10 cellular contexts compared by ENCODE assay signal in genomic region chr15:21889542-21889941, GRCh38. TPM values are rescaled to one million over a fixed set of nuclear protein-coding genes. Genes with fewer than 3 reads are reported as not detected.
"Had no signal": no experiment of that assay in that cellular context is flagged by ENCODE, and none has a peak within 500 bp of the region (broad histone marks: within the 10 kb centered on the region; RNA-seq: fewer than 3 reads in every experiment).

No MANE protein-coding gene starts in this region.

RNA-seq across cellular contexts. Expression of gene POTEB, which starts 12.0 kb away (rescaled TPM):
- total RNA-seq: OCI-LY7, PC-3, PC-9, Peyer's patch, Right ventricle myocardium inferior, Right ventricle myocardium superior, RPMI7951, SJCRH30, SJSA1, SK-MEL-5 had no signal
